In genomic region chr1:41467673-41468072, GRCh38 we compare ENCODE assay signal across 1 cellular context.
TF ChIP-seq lines count a peak whose summit lies in the region.

No MANE protein-coding gene starts in this region.

TF ChIP-seq in HepG2, 621 proteins besides CTCF, POLR2A, EP300 and RAD21 (continued from another document):
- no peak for TF ChIP-seq AKNA (CRISPR knock-in tag; IDR thresholded peaks at IDR 0.05; ENCODE audit: borderline replicate concordance)
- TF ChIP-seq ARID3A (IDR thresholded peaks at IDR 0.05; ENCODE audit: low read depth, low read length) = no peak
- TF ChIP-seq ARID2 (CRISPR knock-in tag; IDR thresholded peaks at IDR 0.05; ENCODE audit: borderline replicate concordance) = no peak
- no peak for TF ChIP-seq NFYB (CRISPR knock-in tag; IDR thresholded peaks at IDR 0.05)
- no peak for TF ChIP-seq GPBP1L1 (CRISPR knock-in tag; IDR thresholded peaks at IDR 0.05)
- no peak for TF ChIP-seq ZBTB26 (CRISPR knock-in tag; IDR thresholded peaks at IDR 0.05; ENCODE audit: borderline replicate concordance)
- no peak for TF ChIP-seq ZNF550 (CRISPR knock-in tag; IDR thresholded peaks at IDR 0.05; ENCODE audit: borderline replicate concordance)
- no peak for TF ChIP-seq XRCC5 (optimal IDR thresholded peaks at IDR 0.05; ENCODE audit: low read length)
- TF ChIP-seq ZNF790 (CRISPR knock-in tag; IDR thresholded peaks at IDR 0.05; ENCODE audit: borderline replicate concordance) = no peak
- TF ChIP-seq THAP8 (CRISPR knock-in tag; IDR thresholded peaks at IDR 0.05; ENCODE audit: borderline replicate concordance) = no peak
- TF ChIP-seq KDM6A (CRISPR knock-in tag; IDR thresholded peaks at IDR 0.05; ENCODE audit: low read depth) = no peak
- TF ChIP-seq ZNF841 (CRISPR knock-in tag; IDR thresholded peaks at IDR 0.05; ENCODE audit: borderline replicate concordance) = no peak
- TF ChIP-seq, protein P1, sequence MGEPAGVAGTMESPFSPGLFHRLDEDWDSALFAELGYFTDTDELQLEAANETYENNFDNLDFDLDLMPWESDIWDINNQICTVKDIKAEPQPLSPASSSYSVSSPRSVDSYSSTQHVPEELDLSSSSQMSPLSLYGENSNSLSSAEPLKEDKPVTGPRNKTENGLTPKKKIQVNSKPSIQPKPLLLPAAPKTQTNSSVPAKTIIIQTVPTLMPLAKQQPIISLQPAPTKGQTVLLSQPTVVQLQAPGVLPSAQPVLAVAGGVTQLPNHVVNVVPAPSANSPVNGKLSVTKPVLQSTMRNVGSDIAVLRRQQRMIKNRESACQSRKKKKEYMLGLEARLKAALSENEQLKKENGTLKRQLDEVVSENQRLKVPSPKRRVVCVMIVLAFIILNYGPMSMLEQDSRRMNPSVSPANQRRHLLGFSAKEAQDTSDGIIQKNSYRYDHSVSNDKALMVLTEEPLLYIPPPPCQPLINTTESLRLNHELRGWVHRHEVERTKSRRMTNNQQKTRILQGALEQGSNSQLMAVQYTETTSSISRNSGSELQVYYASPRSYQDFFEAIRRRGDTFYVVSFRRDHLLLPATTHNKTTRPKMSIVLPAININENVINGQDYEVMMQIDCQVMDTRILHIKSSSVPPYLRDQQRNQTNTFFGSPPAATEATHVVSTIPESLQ (CRISPR knock-in tag; conservative IDR thresholded peaks at IDR 0.05) = no peak
- TF ChIP-seq ZNF75D (CRISPR knock-in tag; IDR thresholded peaks at IDR 0.05; ENCODE audit: borderline replicate concordance) = no peak
- no peak for TF ChIP-seq ZFP37 (CRISPR knock-in tag; IDR thresholded peaks at IDR 0.05; ENCODE audit: borderline replicate concordance)
